16 cellular contexts compared by ENCODE assay signal in genomic region chr10:28137907-28138880, GRCh38.
DNase-seq lines count a peak whose midpoint lies in the region; FAIRE-seq and TF ChIP-seq lines count a peak whose summit lies in the region.
"Had no signal": no experiment of that assay in that cellular context is flagged by ENCODE, and none has a peak within 500 bp of the region (broad histone marks: within the 10 kb centered on the region; RNA-seq: fewer than 3 reads in every experiment).

No MANE protein-coding gene starts in this region.

- H3K27me3 Mint-ChIP-seq in Caco-2 (ENCODE audit: insufficient read depth, unreplicated experiment), result no peaks in the 10 kb centered on the region
- H3K27me3 Mint-ChIP-seq: IgD-negative memory B cell had no signal

- DNase-seq in Caco-2 (no peak), HTR-8/SVneo (ENCODE audit: insufficient read length, low spot score) (peak; percentile 42), dedifferentiated amniotic fluid mesenchymal stem cell (ENCODE audit: extremely low spot score) (peak; percentile 26), putamen (ENCODE audit: low spot score) (peak; percentile 53), SJCRH30 (no peak), NCI-H1417 (lab: John Stamatoyannopoulos, UW) (no peak), amygdala (lab: John Stamatoyannopoulos, UW) (no peak), RWPE1 (ENCODE audit: low spot score) (no peak)
- DNase-seq: activated CD8-positive, alpha-beta memory T cell treated with anti-CD3 and anti-CD28 coated beads for 24 hours; activated gamma-delta T cell treated with Interleukin-2 at 50 U/mL for 16 hours; NCI-H1092 treated with DMSO at 0.1 percent for 48 hours; NCI-H345; posterior cingulate gyrus had no signal

- no peaks in the 10 kb centered on the region for H3K4me1 Mint-ChIP-seq in Caco-2 (ENCODE audit: low read depth, unreplicated experiment)
- H3K4me1 Mint-ChIP-seq: IgD-negative memory B cell had no signal

- H3K4me1 ChIP-seq in Caco-2 (no peaks in the 10 kb centered on the region), SJCRH30 (no peaks in the 10 kb centered on the region)

- H3K36me3 Mint-ChIP-seq in Caco-2 (ENCODE audit: insufficient read depth, unreplicated experiment), result peaks cover 13% of the 10 kb centered on the region

- peaks cover 18% of the 10 kb centered on the region for H3K9me3 ChIP-seq in Caco-2
- peaks cover 17% of the 10 kb centered on the region; the same call in 1 of the 2 replicates for H3K9me3 ChIP-seq in SJCRH30 (replicated peaks)

- BruUV-seq in Caco-2 (replicated peaks; lab: Mats Ljungman, UMichigan), result no TSS peak

- H3K4me3 Mint-ChIP-seq in Caco-2 (ENCODE audit: unreplicated experiment), result no peak overlapping the region
- H3K4me3 Mint-ChIP-seq: IgD-negative memory B cell had no signal

- TF ChIP-seq CTCF in Caco-2 (IDR thresholded peaks at IDR 0.05; ENCODE audit: insufficient read depth in 1 of 2, low read depth in 1 of 2, low read length in 1 of 2, severe bottlenecking in 1 of 2, unreplicated experiment in 1 of 2) (no peak), RWPE1 (conservative IDR thresholded peaks at IDR 0.05; ENCODE audit: low read depth) (no peak)

- intact Hi-C loops in Caco-2 (cut with micrococcal nuclease; ENCODE audit: unreplicated experiment), result no loop called here

- POLR2A ChIA-PET in Caco-2 (lab: Charles Lee) (no interaction called here), RWPE1 (lab: Yijun Ruan, JAX; ENCODE audit: low non-redundant PET) (no interaction called here)

- H3K9me3 Mint-ChIP-seq in Caco-2 (ENCODE audit: unreplicated experiment), result peaks cover 42% of the 10 kb centered on the region

- H3K36me3 ChIP-seq in Caco-2 (ENCODE audit: control insufficient read depth, insufficient read depth, low read length) (no peaks in the 10 kb centered on the region; the same call in 1 of the 2 replicates), SJCRH30 (no peaks in the 10 kb centered on the region)
- H3K36me3 ChIP-seq: cardiac muscle cell, WERI-Rb-1 had no signal

- CTCF ChIA-PET in Caco-2 (lab: Charles Lee), result interaction anchor here (0.5 kb wide), 1 partner anchor 368 kb away, joined by 4 read pairs; no protein-coding TSS in a partner anchor
- CTCF ChIA-PET in RWPE1 (lab: Yijun Ruan, JAX), result interaction anchor here (1.4 kb wide), 1 partner anchor 8 kb away, joined by 4 read pairs; no protein-coding TSS in a partner anchor

- H3K27ac ChIP-seq in SJCRH30, result no peak overlapping the region
- H3K27ac ChIP-seq in RWPE1, result no peak overlapping the region
- H3K27ac ChIP-seq: cardiac muscle cell, WERI-Rb-1 had no signal

- no peaks in the 10 kb centered on the region for H3K27me3 ChIP-seq in Caco-2 (replicated peaks; ENCODE audit: control insufficient read depth, insufficient read depth, low read length)
- no peaks in the 10 kb centered on the region for H3K27me3 ChIP-seq in SJCRH30
- H3K27me3 ChIP-seq: cardiac muscle cell had no signal

- H3K27ac Mint-ChIP-seq in Caco-2 (ENCODE audit: unreplicated experiment), result peak overlapping the region; percentile 28
- H3K27ac Mint-ChIP-seq: IgD-negative memory B cell had no signal

- H3K4me3 ChIP-seq in Caco-2 (ENCODE audit: low read depth, low read length), result no peak overlapping the region
- H3K4me3 ChIP-seq in SJCRH30, result no peak overlapping the region
- H3K4me3 ChIP-seq: cardiac muscle cell had no signal

- FAIRE-seq in HTR-8/SVneo (lab: Jason Lieb, UNC), result peak; percentile 75

Comparison
In these comparisons a context has a peak if more than half of its experiments do, and no peak if none do; other contexts are left out.
1. DNase-seq: peak in HTR-8/SVneo (single experiment), dedifferentiated amniotic fluid mesenchymal stem cell (single experiment) and putamen (single experiment); none in Caco-2 (0 of 2), SJCRH30 (0 of 2), NCI-H1417 (0 of 3), amygdala (0 of 56) and RWPE1 (single experiment).